In genomic region chr1:217088521-217089221, GRCh38 we compare ENCODE assay signal across 11 cellular contexts.
DNase-seq lines count a peak whose midpoint lies in the region; TF ChIP-seq lines count a peak whose summit lies in the region.
"Had no signal": no experiment of that assay in that cellular context is flagged by ENCODE, and none has a peak within 500 bp of the region (broad histone marks: within the 10 kb centered on the region; RNA-seq: fewer than 3 reads in every experiment).

No MANE protein-coding gene starts in this region.

- H3K36me3 Mint-ChIP-seq in neural crest cell (ENCODE audit: low read depth) = no peaks in the 10 kb centered on the region
- H3K36me3 Mint-ChIP-seq: activated CD4-positive, alpha-beta memory T cell treated with anti-CD3 and anti-CD28 coated beads for 36 hours; CD4-positive, CD25-positive, alpha-beta regulatory T cell had no signal

- no peak overlapping the region for H3K27ac Mint-ChIP-seq in neural crest cell (ENCODE audit: unreplicated experiment)
- H3K27ac Mint-ChIP-seq: activated CD4-positive, alpha-beta memory T cell treated with anti-CD3 and anti-CD28 coated beads for 36 hours; CD4-positive, CD25-positive, alpha-beta regulatory T cell had no signal

- POLR2A ChIA-PET in RWPE1 (lab: Yijun Ruan, JAX; ENCODE audit: low non-redundant PET) = no interaction called here

- DNase-seq in AG10803 (ENCODE audit: low read depth) = peak; percentile 2
- peak; percentile 2 for DNase-seq in fibroblast of villous mesenchyme (ENCODE audit: low read depth)
- DNase-seq in neural crest cell (ENCODE audit: low read depth, low spot score) = no peak
- DNase-seq in glomerular visceral epithelial cell (ENCODE audit: extremely low spot score) = no peak
- no peak for DNase-seq in NCI-H1105 treated with DMSO at 0.1 percent for 48 hours (lab: John Stamatoyannopoulos, UW)
- DNase-seq in NCI-H1048 (lab: John Stamatoyannopoulos, UW) = no peak
- DNase-seq in RWPE1 (ENCODE audit: low spot score) = no peak
- DNase-seq: activated CD4-positive, alpha-beta memory T cell treated with anti-CD3 and anti-CD28 coated beads for 36 hours; CD4-positive, CD25-positive, alpha-beta regulatory T cell; stimulated activated CD4-positive, alpha-beta T cell treated with anti-CD3 and anti-CD28 coated beads, Interleukin-2, amount 100 ng/mL, for 48 hours had no signal

- peaks cover 25% of the 10 kb centered on the region for H3K4me1 Mint-ChIP-seq in neural crest cell

- TF ChIP-seq CTCF in AG10803 (conservative IDR thresholded peaks at IDR 0.05; ENCODE audit: low read length) (no peak), fibroblast of villous mesenchyme (IDR thresholded peaks at IDR 0.05; ENCODE audit: insufficient read depth, low read depth, low read length) (no peak), neural crest cell (conservative IDR thresholded peaks at IDR 0.05) (no peak), RWPE1 (conservative IDR thresholded peaks at IDR 0.05; ENCODE audit: low read depth) (no peak)

- H3K4me3 ChIP-seq in AG10803 (ENCODE audit: low read length) = no peak overlapping the region
- H3K4me3 ChIP-seq in fibroblast of villous mesenchyme (ENCODE audit: low read depth, low read length) = no peak overlapping the region

- H3K27ac ChIP-seq in RWPE1 = no peak overlapping the region

- CTCF ChIA-PET in RWPE1 (lab: Yijun Ruan, JAX) = no interaction called here

- H3K4me3 Mint-ChIP-seq in neural crest cell = peak overlapping the region; percentile 82
- H3K4me3 Mint-ChIP-seq: activated CD4-positive, alpha-beta memory T cell treated with anti-CD3 and anti-CD28 coated beads for 36 hours; CD4-positive, CD25-positive, alpha-beta regulatory T cell had no signal

- peaks cover 22% of the 10 kb centered on the region for H3K27me3 Mint-ChIP-seq in neural crest cell (ENCODE audit: low read depth)

- no peaks in the 10 kb centered on the region for H3K9me3 Mint-ChIP-seq in neural crest cell
- H3K9me3 Mint-ChIP-seq: activated CD4-positive, alpha-beta memory T cell treated with anti-CD3 and anti-CD28 coated beads for 36 hours had no signal

TF ChIP-seq in PFSK-1, 5 proteins besides CTCF, POLR2A, EP300 and RAD21:
- TF ChIP-seq SIN3A (IDR thresholded peaks at IDR 0.05; ENCODE audit: borderline replicate concordance, insufficient read depth, low read length) (peak; percentile 86), FOXP2 (optimal IDR thresholded peaks at IDR 0.05; ENCODE audit: borderline replicate concordance, extremely low read depth, extremely low read length, insufficient read depth) (peak; percentile 78)
- TF ChIP-seq, protein P1, sequence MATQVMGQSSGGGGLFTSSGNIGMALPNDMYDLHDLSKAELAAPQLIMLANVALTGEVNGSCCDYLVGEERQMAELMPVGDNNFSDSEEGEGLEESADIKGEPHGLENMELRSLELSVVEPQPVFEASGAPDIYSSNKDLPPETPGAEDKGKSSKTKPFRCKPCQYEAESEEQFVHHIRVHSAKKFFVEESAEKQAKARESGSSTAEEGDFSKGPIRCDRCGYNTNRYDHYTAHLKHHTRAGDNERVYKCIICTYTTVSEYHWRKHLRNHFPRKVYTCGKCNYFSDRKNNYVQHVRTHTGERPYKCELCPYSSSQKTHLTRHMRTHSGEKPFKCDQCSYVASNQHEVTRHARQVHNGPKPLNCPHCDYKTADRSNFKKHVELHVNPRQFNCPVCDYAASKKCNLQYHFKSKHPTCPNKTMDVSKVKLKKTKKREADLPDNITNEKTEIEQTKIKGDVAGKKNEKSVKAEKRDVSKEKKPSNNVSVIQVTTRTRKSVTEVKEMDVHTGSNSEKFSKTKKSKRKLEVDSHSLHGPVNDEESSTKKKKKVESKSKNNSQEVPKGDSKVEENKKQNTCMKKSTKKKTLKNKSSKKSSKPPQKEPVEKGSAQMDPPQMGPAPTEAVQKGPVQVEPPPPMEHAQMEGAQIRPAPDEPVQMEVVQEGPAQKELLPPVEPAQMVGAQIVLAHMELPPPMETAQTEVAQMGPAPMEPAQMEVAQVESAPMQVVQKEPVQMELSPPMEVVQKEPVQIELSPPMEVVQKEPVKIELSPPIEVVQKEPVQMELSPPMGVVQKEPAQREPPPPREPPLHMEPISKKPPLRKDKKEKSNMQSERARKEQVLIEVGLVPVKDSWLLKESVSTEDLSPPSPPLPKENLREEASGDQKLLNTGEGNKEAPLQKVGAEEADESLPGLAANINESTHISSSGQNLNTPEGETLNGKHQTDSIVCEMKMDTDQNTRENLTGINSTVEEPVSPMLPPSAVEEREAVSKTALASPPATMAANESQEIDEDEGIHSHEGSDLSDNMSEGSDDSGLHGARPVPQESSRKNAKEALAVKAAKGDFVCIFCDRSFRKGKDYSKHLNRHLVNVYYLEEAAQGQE (IDR thresholded peaks at IDR 0.05; ENCODE audit: insufficient read depth in 1 of 2, low read depth in 2 of 2, low read length in 2 of 2) = no peak

Comparison
In these comparisons a context has a peak if more than half of its experiments do, and no peak if none do; other contexts are left out.
1. DNase-seq: peak in AG10803 (single experiment) and fibroblast of villous mesenchyme (single experiment); none in neural crest cell (single experiment), glomerular visceral epithelial cell (single experiment), NCI-H1105 treated with DMSO at 0.1 percent for 48 hours (single experiment), NCI-H1048 (single experiment) and RWPE1 (single experiment).